26 cellular contexts compared by ENCODE assay signal in the genomic region with DNA sequence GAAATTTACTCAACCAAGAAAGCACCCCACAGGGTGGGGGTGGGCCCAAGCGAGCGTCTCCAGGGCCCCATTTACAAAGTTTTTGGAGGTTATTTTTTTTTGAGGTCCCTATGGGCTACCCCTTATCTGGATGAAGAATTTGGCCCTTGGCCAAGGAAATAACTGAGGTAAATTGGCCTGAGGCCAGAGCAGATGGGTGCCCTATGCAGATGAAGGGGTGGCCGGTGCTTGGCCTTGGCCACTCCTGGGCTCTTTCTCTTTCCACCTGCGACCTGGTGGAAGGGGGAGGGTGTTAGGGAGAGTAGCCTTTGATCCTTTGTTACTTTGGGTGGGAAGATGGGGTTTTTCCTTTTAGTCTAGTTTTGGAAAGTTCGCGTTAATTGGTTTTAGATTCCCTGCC.
"Had no signal": no experiment of that assay in that cellular context is flagged by ENCODE, and none has a peak within 500 bp of the region (broad histone marks: within the 10 kb centered on the region; RNA-seq: fewer than 3 reads in every experiment).

No MANE protein-coding gene starts in this region.

- DNase-seq: dermis blood vessel endothelial cell; effector memory CD4-positive, alpha-beta T cell; foreskin keratinocyte; left cardiac atrium; lower lobe of right lung; natural killer cell; occipital lobe; posterior cingulate gyrus; retina; right lobe of liver; stimulated activated CD4-positive, alpha-beta T cell treated with anti-CD3 and anti-CD28 coated beads, Interleukin-12 subunit alpha, Interleukin-12 subunit beta, amount 100 ng/mL, for 4 hours; stimulated activated CD4-positive, alpha-beta T cell treated with anti-CD3 and anti-CD28 coated beads, Interleukin-1b, Interleukin-23, amount 100 ng/mL, for 48 hours; stimulated activated CD4-positive, alpha-beta T cell treated with anti-CD3 and anti-CD28 coated beads, Interleukin-4, amount 100 ng/mL, for 1 hour; stimulated activated CD8-positive, alpha-beta memory T cell treated with anti-CD3 and anti-CD28 coated beads, Interleukin-4, amount 100 ng/mL, for 48 hours; stimulated activated naive CD4-positive, alpha-beta T cell; stimulated activated naive CD8-positive, alpha-beta T cell treated with anti-CD3 and anti-CD28 coated beads, Interleukin-15, amount 100 ng/mL, for 72 hours; transverse colon had no signal

- H3K27ac Mint-ChIP-seq: natural killer cell; stimulated activated naive CD8-positive, alpha-beta T cell treated with anti-CD3 and anti-CD28 coated beads, Interleukin-15, amount 100 ng/mL, for 72 hours had no signal

- H3K36me3 ChIP-seq: ovary had no signal

- H3K4me3 ChIP-seq: coronary artery, hepatocyte, ovary, smooth muscle cell, vagina had no signal

- H3K9me3 ChIP-seq: esophagus muscularis mucosa, gastroesophageal sphincter, ovary had no signal

- H3K4me1 ChIP-seq: foreskin keratinocyte, lower lobe of right lung, right lobe of liver, suprapubic skin, transverse colon, vagina had no signal

- H3K27ac ChIP-seq: coronary artery, foreskin keratinocyte, hepatocyte, lower lobe of right lung, ovary, right lobe of liver, suprapubic skin, transverse colon, vagina had no signal

- ATAC-seq: foreskin keratinocyte; gastroesophageal sphincter; natural killer cell; right lobe of liver; stimulated activated naive CD8-positive, alpha-beta T cell treated with anti-CD3 and anti-CD28 coated beads, Interleukin-15, amount 100 ng/mL, for 72 hours had no signal

- H3K27me3 ChIP-seq: esophagus muscularis mucosa, foreskin keratinocyte, gastroesophageal sphincter, heart left ventricle, hepatocyte, ovary, right lobe of liver, suprapubic skin, transverse colon, vagina had no signal

- H3K27me3 Mint-ChIP-seq: stimulated activated naive CD8-positive, alpha-beta T cell treated with anti-CD3 and anti-CD28 coated beads, Interleukin-15, amount 100 ng/mL, for 72 hours had no signal

- H3K4me1 Mint-ChIP-seq: stimulated activated naive CD8-positive, alpha-beta T cell treated with anti-CD3 and anti-CD28 coated beads, Interleukin-15, amount 100 ng/mL, for 72 hours had no signal

- H3K4me3 Mint-ChIP-seq: natural killer cell; stimulated activated naive CD8-positive, alpha-beta T cell treated with anti-CD3 and anti-CD28 coated beads, Interleukin-15, amount 100 ng/mL, for 72 hours had no signal
